8 cellular contexts compared by ENCODE assay signal in the genomic region with DNA sequence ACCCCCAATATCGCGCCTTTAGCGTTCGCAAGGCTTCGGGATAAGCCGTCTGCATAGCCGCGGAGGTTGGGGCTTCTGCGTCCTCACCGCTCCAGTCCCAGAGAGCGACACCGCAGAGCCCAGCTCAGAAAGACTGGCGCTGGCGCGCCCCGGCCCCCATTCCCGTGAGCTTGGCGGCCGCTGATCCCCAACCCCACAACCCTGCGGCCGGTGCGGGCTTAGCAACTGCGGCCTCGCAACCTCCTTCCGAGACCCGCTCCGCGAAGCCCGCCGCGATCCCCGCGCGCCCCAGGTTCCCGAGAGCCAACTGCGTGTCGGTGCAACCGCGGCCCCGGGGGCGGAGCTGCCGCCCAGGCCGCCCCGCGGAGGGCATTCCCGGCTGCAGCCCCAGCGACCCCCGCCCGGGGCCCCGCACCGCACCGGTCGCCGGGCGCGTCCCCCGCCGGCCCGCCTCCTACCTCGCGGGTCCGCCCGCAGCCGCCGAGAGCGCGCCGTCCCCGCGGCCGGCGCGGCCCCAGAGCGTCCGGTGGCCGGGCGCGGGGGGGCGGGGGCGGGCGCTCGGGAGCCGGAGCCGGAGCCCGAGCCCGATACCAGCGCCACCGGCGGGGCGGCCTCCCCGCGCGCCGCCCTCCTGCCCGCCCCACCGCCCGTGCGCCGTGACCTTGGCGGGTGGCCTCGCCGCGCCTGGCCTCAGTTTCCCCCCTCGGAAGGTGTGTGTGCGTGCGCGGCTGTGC.
DNase-seq lines count a peak whose midpoint lies in the region; ATAC-seq, FAIRE-seq and TF ChIP-seq lines count a peak whose summit lies in the region.

No MANE protein-coding gene starts in this region.

- POLR2A ChIA-PET in SK-N-SH (lab: Yijun Ruan, JAX) (interaction anchor here (0.6 to 1.1 kb wide), 2 partner anchors 10 to 89 kb away, joined by 3 read pairs; no protein-coding TSS in a partner anchor), endothelial cell of umbilical vein (lab: Charles Lee) (no interaction called here)

- TF ChIP-seq CTCF in SK-N-SH (IDR thresholded peaks at IDR 0.05) (no peak), endothelial cell of umbilical vein (IDR thresholded peaks at IDR 0.05; ENCODE audit: extremely low read depth in 1 of 2, insufficient read depth in 1 of 2, low read depth in 1 of 2, low read length in 2 of 2) (no peak), natural killer cell (IDR thresholded peaks at IDR 0.05) (no peak)

- no peaks in the 10 kb centered on the region for H3K27me3 Mint-ChIP-seq in natural killer cell (ENCODE audit: low read depth in 2 of 2)

- no peaks in the 10 kb centered on the region for H3K36me3 Mint-ChIP-seq in natural killer cell

- no TSS peak for BruUV-seq in endothelial cell of umbilical vein (replicated peaks; lab: Mats Ljungman, UMichigan)

- peak overlapping the region; percentile 76 for H3K9ac ChIP-seq in SK-N-SH
- H3K9ac ChIP-seq in endothelial cell of umbilical vein (replicated peaks; ENCODE audit: extremely low read depth, insufficient read depth, low read length) = peak overlapping the region; percentile 17

- peak overlapping the region in 1 of 2 donors; percentile 96 for H3K27ac Mint-ChIP-seq in natural killer cell

- H3K4me1 ChIP-seq in SK-N-SH (ENCODE audit: control insufficient read depth in 1 of 2, insufficient read depth in 2 of 2, low read depth in 1 of 2, low read length in 1 of 2) (peaks cover 4 to 21% of the 10 kb centered on the region in 2 experiments; a peak in 1 of 4 replicates), endothelial cell of umbilical vein (ENCODE audit: control insufficient read depth, extremely low read depth, insufficient read depth, low read length) (peaks cover 5% of the 10 kb centered on the region)

- no peak for TF ChIP-seq RAD21 in SK-N-SH (IDR thresholded peaks at IDR 0.05; ENCODE audit: low read length)

- H3K27ac ChIP-seq in SK-N-SH (ENCODE audit: low read depth in 2 of 2, low read length in 1 of 2) = peak overlapping the region in 1 of 2 experiments; percentile 40; a peak in 1 of 4 replicates
- H3K27ac ChIP-seq in endothelial cell of umbilical vein (ENCODE audit: insufficient read depth, low read depth, low read length) = no peak overlapping the region

- peak; percentile 69 for DNase-seq in AG20443 (ENCODE audit: low spot score)
- peak; percentile 83 for DNase-seq in SK-N-SH
- DNase-seq in endothelial cell of umbilical vein (ENCODE audit: low read depth, low spot score) = peak; percentile 19
- DNase-seq in natural killer cell = peak; percentile 47
- no peak for DNase-seq in epidermal melanocyte (ENCODE audit: insufficient read length, low spot score)
- DNase-seq in pons (ENCODE audit: low spot score) = no peak
- no peak for DNase-seq in mucosa of gallbladder (ENCODE audit: low spot score)

- H3K9me3 ChIP-seq in SK-N-SH = no peaks in the 10 kb centered on the region
- no peaks in the 10 kb centered on the region for H3K9me3 ChIP-seq in endothelial cell of umbilical vein (replicated peaks; ENCODE audit: control insufficient read depth, insufficient read depth, low read length)

- TF ChIP-seq POLR2A in endothelial cell of umbilical vein (IDR thresholded peaks at IDR 0.05; ENCODE audit: low read depth, low read length) = no peak

- dilution Hi-C loops in endothelial cell of umbilical vein (cut with MboI; ENCODE audit: extremely low pct_ligation_motif_present, low sequenced_read_pairs) = no loop called here

- H3K4me3 Mint-ChIP-seq in natural killer cell = peak overlapping the region; percentile 98

- peak; percentile 25 for ATAC-seq in GM19463 (IDR thresholded peaks at IDR 0.05; ENCODE audit: unreplicated experiment)
- peak; percentile 8 to 26 (median 25) for ATAC-seq in natural killer cell

- peak overlapping the region; percentile 96 for H3K4me2 ChIP-seq in SK-N-SH
- H3K4me2 ChIP-seq in endothelial cell of umbilical vein (ENCODE audit: insufficient read depth, low read length) = peak overlapping the region; percentile 62

- H4K20me1 ChIP-seq in SK-N-SH (ENCODE audit: insufficient read depth) (no peaks in the 10 kb centered on the region), endothelial cell of umbilical vein (replicated peaks; ENCODE audit: control insufficient read depth, extremely low read depth, insufficient read depth, low read length) (no peaks in the 10 kb centered on the region)

- intact Hi-C loops in endothelial cell of umbilical vein (cut with micrococcal nuclease) (loop anchor here (2.0 to 10.0 kb wide), 2 partner anchors 27 to 461 kb away; no protein-coding TSS in a partner anchor), natural killer cell (cut with micrococcal nuclease) (loop anchor here (2.0 to 10.0 kb wide), 3 partner anchors 17 to 51 kb away; no protein-coding TSS in a partner anchor)

- no peaks in the 10 kb centered on the region for H3K9me2 ChIP-seq in SK-N-SH

- H3K9me3 Mint-ChIP-seq in natural killer cell = no peaks in the 10 kb centered on the region

- no peak for FAIRE-seq in endothelial cell of umbilical vein (lab: Jason Lieb, UNC)

- no peaks in the 10 kb centered on the region for H3K36me3 ChIP-seq in SK-N-SH (replicated peaks in 1 of 2; ENCODE audit: control insufficient read depth in 1 of 2, insufficient read depth in 2 of 2, low read length in 1 of 2)
- no peaks in the 10 kb centered on the region for H3K36me3 ChIP-seq in endothelial cell of umbilical vein (ENCODE audit: control insufficient read depth in 2 of 2, extremely low read depth in 1 of 2, insufficient read depth in 2 of 2, low read length in 2 of 2)

- no peak for TF ChIP-seq EP300 in SK-N-SH (IDR thresholded peaks at IDR 0.05; ENCODE audit: borderline replicate concordance in 1 of 2, low read depth in 1 of 2, low read length in 1 of 2)

- H3K79me2 ChIP-seq in SK-N-SH (ENCODE audit: insufficient read depth) (no peaks in the 10 kb centered on the region), endothelial cell of umbilical vein (ENCODE audit: control insufficient read depth, insufficient read depth, low read length) (no peaks in the 10 kb centered on the region)

- CTCF ChIA-PET in SK-N-SH (lab: Yijun Ruan, JAX) (interaction anchor here (0.6 to 3.7 kb wide), 14 partner anchors 10 to 1245 kb away, joined by 3 to 42 read pairs (median 9); no protein-coding TSS in a partner anchor), endothelial cell of umbilical vein (lab: Charles Lee) (interaction anchor here (1.2 to 5.3 kb wide), 5 partner anchors 11 to 152 kb away, joined by 3 to 68 read pairs (median 5); partner anchors contain the start of gene RPL32)

- H3K4me3 ChIP-seq in SK-N-SH (ENCODE audit: low read depth in 2 of 2, low read length in 1 of 2) (peak overlapping the region; percentile 67 to 85), endothelial cell of umbilical vein (replicated peaks in 1 of 3; ENCODE audit: insufficient read depth in 1 of 3, low read depth in 1 of 3, low read length in 3 of 3) (peak overlapping the region; percentile 30 to 49 (median 41))

- WGBS in SK-N-SH (ENCODE audit: low lambda C conversion rate) = 0% methylated on average over 11 of the region's 107 CpGs

- H2AFZ ChIP-seq in SK-N-SH (ENCODE audit: low read depth) = peak overlapping the region; percentile 87
- peak overlapping the region; percentile 85 for H2AFZ ChIP-seq in endothelial cell of umbilical vein (ENCODE audit: low read depth, low read length)

- H3F3A ChIP-seq in SK-N-SH (replicated peaks; ENCODE audit: insufficient read depth) = peaks cover 11% of the 10 kb centered on the region

- peaks cover 53 to 68% of the 10 kb centered on the region in 2 donors for H3K4me1 Mint-ChIP-seq in natural killer cell

- H3K27me3 ChIP-seq in SK-N-SH (ENCODE audit: insufficient read depth) (no peaks in the 10 kb centered on the region), endothelial cell of umbilical vein (ENCODE audit: control insufficient read depth in 2 of 2, insufficient read depth in 2 of 2, low read length in 2 of 2) (peaks cover 8 to 20% of the 10 kb centered on the region in 2 experiments)

- no peaks in the 10 kb centered on the region for H3K9me1 ChIP-seq in endothelial cell of umbilical vein (replicated peaks; ENCODE audit: control insufficient read depth, extremely low read depth, insufficient read depth, low read length)

TF ChIP-seq in SK-N-SH, 30 proteins besides CTCF, POLR2A, EP300 and RAD21 (continues in another document):
- TF ChIP-seq ZBTB33 (IDR thresholded peaks at IDR 0.05; ENCODE audit: borderline replicate concordance, low read depth) = no peak

TF ChIP-seq in endothelial cell of umbilical vein, 7 proteins besides CTCF, POLR2A, EP300 and RAD21:
- TF ChIP-seq JUN (IDR thresholded peaks at IDR 0.05; ENCODE audit: borderline replicate concordance, insufficient read depth, insufficient read length, low read depth) = no peak
- TF ChIP-seq FOS (IDR thresholded peaks at IDR 0.05; ENCODE audit: borderline replicate concordance, insufficient read depth, low read length) = no peak
- peak; percentile 77 for TF ChIP-seq EZH2 (IDR thresholded peaks at IDR 0.05; ENCODE audit: borderline replicate concordance, low read depth, low read length, severe bottlenecking)
TF ChIP-seq in endothelial cell of umbilical vein: peak in this region for 1.

Comparison
In these comparisons a context has a peak if more than half of its experiments do, and no peak if none do; other contexts are left out.
1. DNase-seq: peak in AG20443 (single experiment), SK-N-SH (single experiment), endothelial cell of umbilical vein (single experiment) and natural killer cell (single experiment); none in epidermal melanocyte (single experiment), pons (single experiment) and mucosa of gallbladder (single experiment).